20 cellular contexts compared by ENCODE assay signal in genomic region chr3:33943277-33943676, GRCh38.
A peak's percentile ranks its signal among the peaks of the same experiment; 100 is the strongest.
DNase-seq lines count a peak whose midpoint lies in the region; ATAC-seq, FAIRE-seq and TF ChIP-seq lines count a peak whose summit lies in the region.
"Had no signal": no experiment of that assay in that cellular context is flagged by ENCODE, and none has a peak within 500 bp of the region (broad histone marks: within the 10 kb centered on the region; RNA-seq: fewer than 3 reads in every experiment).

No MANE protein-coding gene starts in this region.

- no TSS peak for BruUV-seq in HepG2 (replicated peaks; lab: Mats Ljungman, UMichigan)

- H3K27me3 ChIP-seq in HepG2 (ENCODE audit: control insufficient read depth in 1 of 2, insufficient read depth in 2 of 2, low read length in 2 of 2), result no peaks in the 10 kb centered on the region; a peak in 1 of 5 replicates
- H3K27me3 ChIP-seq in right lobe of liver, result no peaks in the 10 kb centered on the region
- H3K27me3 ChIP-seq in dorsolateral prefrontal cortex, result peaks cover 0 to under 1% (median 0%) of the 10 kb centered on the region in 45 donors
- no peaks in the 10 kb centered on the region for H3K27me3 ChIP-seq in vagina
- H3K27me3 ChIP-seq: BLaER1 treated with 17β-estradiol and CSF1 and Interleukin-3, amounts not matched to agents 10 nM and 100 nM had no signal

- H3K4me2 ChIP-seq in HepG2 (ENCODE audit: low read depth, low read length), result no peak overlapping the region

- H2AFZ ChIP-seq in HepG2 (ENCODE audit: low read length), result no peak overlapping the region

- CTCF ChIA-PET in HepG2 (lab: Yijun Ruan, JAX; ENCODE audit: low intra/inter-chr PET ratio, low total read pairs), result no interaction called here

- no peaks in the 10 kb centered on the region for H3K79me2 ChIP-seq in HepG2 (ENCODE audit: insufficient read depth, low read length)

- POLR2A ChIA-PET in HepG2 (lab: Yijun Ruan, JAX), result no interaction called here

- H3K4me1 ChIP-seq in HepG2 (ENCODE audit: insufficient read depth, low read length) (no peaks in the 10 kb centered on the region), right lobe of liver (no peaks in the 10 kb centered on the region), vagina (no peaks in the 10 kb centered on the region)
- H3K4me1 ChIP-seq: Caco-2 had no signal

- no peak for TF ChIP-seq RAD21 in HepG2 (CRISPR knock-in tag; IDR thresholded peaks at IDR 0.05)

- TF ChIP-seq CTCF in HepG2 (CRISPR knock-in tag; IDR thresholded peaks at IDR 0.05) (no peak), right lobe of liver (IDR thresholded peaks at IDR 0.05) (no peak), dorsolateral prefrontal cortex (IDR thresholded peaks at IDR 0.05 in 54 of 56, conservative IDR thresholded peaks at IDR 0.05 in 2 of 56; ENCODE audit: low read depth in 1 of 56, partially characterized antibody in 56 of 56) (no peak), vagina (IDR thresholded peaks at IDR 0.05) (no peak)

- no peaks in the 10 kb centered on the region for H3K9me3 ChIP-seq in HepG2 (ENCODE audit: low read length)
- no peaks in the 10 kb centered on the region for H3K9me3 ChIP-seq in right lobe of liver
- no peaks in the 10 kb centered on the region for H3K9me3 ChIP-seq in vagina
- H3K9me3 ChIP-seq: Caco-2 had no signal

- ATAC-seq in HepG2 (no peak), right lobe of liver (no peak)
- ATAC-seq: CD8-positive, alpha-beta T cell had no signal

- TF ChIP-seq POLR2A in HepG2 (IDR thresholded peaks at IDR 0.05; ENCODE audit: insufficient read depth in 1 of 2, low read depth in 2 of 2, low read length in 2 of 2), result no peak
- no peak for TF ChIP-seq POLR2A in right lobe of liver (IDR thresholded peaks at IDR 0.05)
- no peak for TF ChIP-seq POLR2A in vagina (IDR thresholded peaks at IDR 0.05)

- FAIRE-seq in HepG2 (lab: Jason Lieb, UNC), result no peak
- FAIRE-seq: G401.6, GM12891, GM19239 had no signal

- H3K36me3 ChIP-seq in HepG2 (replicated peaks in 1 of 2; ENCODE audit: control insufficient read depth in 1 of 2, insufficient read depth in 2 of 2, low read length in 2 of 2) (no peaks in the 10 kb centered on the region), right lobe of liver (no peaks in the 10 kb centered on the region), vagina (no peaks in the 10 kb centered on the region)
- H3K36me3 ChIP-seq: BLaER1 treated with 17β-estradiol and CSF1 and Interleukin-3, amounts not matched to agents 10 nM and 100 nM had no signal

- intact Hi-C loops in HepG2 (cut with micrococcal nuclease; ENCODE audit: unreplicated experiment), result no loop called here
- intact Hi-C loops in right lobe of liver (cut with DNase I), result no loop called here
- intact Hi-C loops in dorsolateral prefrontal cortex (cut with DNase I), result no loop called here
- intact Hi-C loops in vagina (cut with DNase I), result no loop called here

- H3K4me3 ChIP-seq in HepG2 (replicated peaks in 1 of 3; ENCODE audit: insufficient read depth in 1 of 3, low read depth in 2 of 3, low read length in 3 of 3) (no peak overlapping the region), right lobe of liver (no peak overlapping the region), dorsolateral prefrontal cortex (no peak overlapping the region), vagina (no peak overlapping the region)
- H3K4me3 ChIP-seq: BLaER1 treated with 17β-estradiol and CSF1 and Interleukin-3, amounts not matched to agents 10 nM and 100 nM had no signal

- no peak overlapping the region for H3K27ac ChIP-seq in HepG2 (ENCODE audit: extremely low read length, insufficient read depth, low read length)
- H3K27ac ChIP-seq in right lobe of liver, result no peak overlapping the region
- peak overlapping the region; percentile 38 for H3K27ac ChIP-seq in angular gyrus (ENCODE audit: low read depth, low read length)
- H3K27ac ChIP-seq in dorsolateral prefrontal cortex, result peak overlapping the region in 45 of 59 donors; percentile 18 to 89 (median 67)
- H3K27ac ChIP-seq in vagina, result no peak overlapping the region
- H3K27ac ChIP-seq: 22Rv1; BLaER1 treated with 17β-estradiol and CSF1 and Interleukin-3, amounts not matched to agents 10 nM and 100 nM; C4-2B had no signal

- no peaks in the 10 kb centered on the region for H4K20me1 ChIP-seq in HepG2 (ENCODE audit: insufficient read depth, low read length)
- H4K20me1 ChIP-seq: BLaER1 treated with 17β-estradiol and CSF1 and Interleukin-3, amounts not matched to agents 10 nM and 100 nM had no signal

- DNase-seq in HepG2 (ENCODE audit: low spot score) (no peak), right lobe of liver (no peak), dorsolateral prefrontal cortex (no peak), SKM-1 (lab: John Stamatoyannopoulos, UW; ENCODE audit: unreplicated experiment) (no peak), vagina (ENCODE audit: extremely low spot score in 2 of 2) (no peak), NCI-H345 treated with DMSO at 0.1 percent for 48 hours (lab: John Stamatoyannopoulos, UW; ENCODE audit: unreplicated experiment) (no peak)
- DNase-seq: AML-193; Caco-2; Calu3; CD4-positive, alpha-beta T cell; CD8-positive, alpha-beta T cell; DMS79 treated with DMSO at 0.1 percent for 48 hours; GF-D8 had no signal

- H3K9ac ChIP-seq in HepG2 (ENCODE audit: insufficient read depth, low read depth, low read length), result no peak overlapping the region
- H3K9ac ChIP-seq: BLaER1 treated with 17β-estradiol and CSF1 and Interleukin-3, amounts not matched to agents 10 nM and 100 nM had no signal

- TF ChIP-seq EP300 in HepG2 (IDR thresholded peaks at IDR 0.05; ENCODE audit: low read depth in 2 of 2, low read length in 2 of 2), result no peak
- no peak for TF ChIP-seq EP300 in HepG2 (CRISPR knock-in tag; IDR thresholded peaks at IDR 0.05; ENCODE audit: borderline replicate concordance)

- in situ Hi-C loops in HepG2 (cut with HindIII; ENCODE audit: extremely low pct_ligation_motif_present, low pct_unique_long_range_greater_than_20kb), result no loop called here

TF ChIP-seq in HepG2, 621 proteins besides CTCF, POLR2A, EP300 and RAD21:
- peak; percentile 37; the same call in 1 of the 2 replicates for TF ChIP-seq MAFF (IDR thresholded peaks at IDR 0.05; ENCODE audit: low read depth, low read length)
- TF ChIP-seq MAFK (conservative IDR thresholded peaks at IDR 0.05 in 1 of 2, IDR thresholded peaks at IDR 0.05 in 1 of 2; ENCODE audit: low read length in 2 of 2), result peak; percentile 12 to 62; a peak in 2 of 4 replicates
- TF ChIP-seq SRSF1 (optimal IDR thresholded peaks at IDR 0.05; ENCODE audit: low read depth, low read length), result no peak

Comparison
In these comparisons a context has a peak if more than half of its experiments do, and no peak if none do; other contexts are left out.
1. H3K27ac ChIP-seq: peak in angular gyrus (single experiment) and dorsolateral prefrontal cortex (45 of 59); none in HepG2 (single experiment), right lobe of liver (0 of 3) and vagina (single experiment).